9 cellular contexts compared by ENCODE assay signal in the genomic region with DNA sequence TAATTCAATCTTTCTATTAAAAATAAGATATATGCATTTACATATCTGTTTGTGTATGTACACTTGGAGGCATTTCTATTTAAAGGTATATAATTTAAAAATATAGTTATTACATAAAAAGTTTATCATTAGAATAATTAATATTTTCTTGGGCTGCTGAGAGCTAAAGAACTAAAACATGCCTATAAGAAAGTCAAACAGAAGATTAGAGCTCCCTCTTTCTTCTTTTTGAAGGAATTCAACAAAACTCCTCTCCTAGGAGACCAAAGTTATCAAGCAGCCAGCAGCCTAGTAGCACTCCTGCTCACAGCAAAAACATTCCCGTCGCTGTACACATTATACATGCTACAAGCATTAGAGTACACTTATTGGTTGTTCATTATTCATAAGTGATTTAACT.
A peak's percentile ranks its signal among the peaks of the same experiment; 100 is the strongest.
DNase-seq lines count a peak whose midpoint lies in the region; ATAC-seq and TF ChIP-seq lines count a peak whose summit lies in the region.
"Had no signal": no experiment of that assay in that cellular context is flagged by ENCODE, and none has a peak within 500 bp of the region (broad histone marks: within the 10 kb centered on the region; RNA-seq: fewer than 3 reads in every experiment).

No MANE protein-coding gene starts in this region.

- TF ChIP-seq EP300 in suprapubic skin (IDR thresholded peaks at IDR 0.05) = no peak

- DNase-seq in COLO829 (ENCODE audit: low spot score) (peak; percentile 12), kidney glomerular epithelial cell (lab: John Stamatoyannopoulos, UW) (peak; percentile 42), suprapubic skin (ENCODE audit: low spot score in 2 of 2) (no peak), occipital lobe (lab: John Stamatoyannopoulos, UW) (no peak), D341Med (ENCODE audit: low spot score) (no peak)
- DNase-seq: stimulated activated CD4-positive, alpha-beta T cell treated with anti-CD3 and anti-CD28 coated beads, Interleukin-4, amount 100 ng/mL, for 1 hour had no signal

- no peak for ATAC-seq in GM21723 (IDR thresholded peaks at IDR 0.05; ENCODE audit: unreplicated experiment)

- no peaks in the 10 kb centered on the region for H4K20me1 ChIP-seq in KMS-11 (ENCODE audit: insufficient read depth)

- no peak overlapping the region for H3K9ac ChIP-seq in KMS-11

- 41% methylated on average over 2 of the region's 2 CpGs for WGBS in suprapubic skin

- H3K27me3 ChIP-seq in KMS-11 (ENCODE audit: insufficient read depth, low read depth) = no peaks in the 10 kb centered on the region
- H3K27me3 ChIP-seq in suprapubic skin = no peaks in the 10 kb centered on the region

- H3K79me2 ChIP-seq in KMS-11 (ENCODE audit: insufficient read depth, low read depth) = no peaks in the 10 kb centered on the region

- H2AFZ ChIP-seq in KMS-11 (ENCODE audit: low read depth) = no peak overlapping the region

- H3K4me3 ChIP-seq in KMS-11 (IDR thresholded peaks at IDR 0.05; ENCODE audit: insufficient read depth, low read depth, low read length) (no peak overlapping the region), suprapubic skin (no peak overlapping the region)

- H3K4me1 ChIP-seq in KMS-11 (ENCODE audit: low read depth, poor library complexity, severe bottlenecking) = no peaks in the 10 kb centered on the region
- H3K4me1 ChIP-seq in suprapubic skin = no peaks in the 10 kb centered on the region

- TF ChIP-seq POLR2A in suprapubic skin (IDR thresholded peaks at IDR 0.05) = no peak

- TF ChIP-seq CTCF in KMS-11 (conservative IDR thresholded peaks at IDR 0.05; ENCODE audit: low read depth, low read length) (0 out of 2 replicates have a peak, but pooled peaks have one; percentile 22), VCaP (conservative IDR thresholded peaks at IDR 0.05) (peak; percentile 71), suprapubic skin (IDR thresholded peaks at IDR 0.05) (peak in 1 of 2 donors; percentile 24)

- H3K4me2 ChIP-seq in KMS-11 = no peak overlapping the region

- H3K27ac ChIP-seq in KMS-11 (no peak overlapping the region), VCaP (peak overlapping the region; percentile 34), suprapubic skin (no peak overlapping the region)

- H3K36me3 ChIP-seq in KMS-11 (ENCODE audit: insufficient read depth) = no peaks in the 10 kb centered on the region
- H3K36me3 ChIP-seq in suprapubic skin = no peaks in the 10 kb centered on the region

- no peaks in the 10 kb centered on the region for H3K9me3 ChIP-seq in suprapubic skin

Comparison
In these comparisons a context has a peak if more than half of its experiments do, and no peak if none do; other contexts are left out.
1. DNase-seq: peak in COLO829 (single experiment) and kidney glomerular epithelial cell (single experiment); none in suprapubic skin (0 of 2), occipital lobe (single experiment) and D341Med (single experiment).